Comparison of ENCODE assay signal across 11 cellular contexts in the genomic region with DNA sequence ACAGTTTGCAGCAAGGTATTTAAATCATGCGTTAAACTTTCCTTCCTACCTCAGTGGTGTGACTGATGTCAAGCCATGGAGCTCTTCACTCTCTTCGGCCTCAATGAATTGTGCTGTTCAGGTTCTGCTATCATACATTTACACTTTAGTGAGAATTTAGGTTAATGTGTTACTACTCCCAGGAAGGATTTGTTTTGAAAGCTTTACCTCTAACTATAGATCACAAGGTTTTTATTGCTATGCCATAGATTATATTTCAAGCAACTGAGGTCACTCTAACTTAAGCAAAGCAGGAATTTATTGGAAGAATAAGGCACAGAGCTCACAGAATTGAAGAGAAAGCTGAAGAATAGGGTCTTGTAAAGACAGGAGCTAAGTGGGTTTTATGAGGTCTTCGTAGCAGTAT. TPM values are rescaled to one million over a fixed set of nuclear protein-coding genes. Genes with fewer than 3 reads are reported as not detected.
DNase-seq lines count a peak whose midpoint lies in the region; ATAC-seq lines count a peak whose summit lies in the region.
"Had no signal": no experiment of that assay in that cellular context is flagged by ENCODE, and none has a peak within 500 bp of the region (broad histone marks: within the 10 kb centered on the region; RNA-seq: fewer than 3 reads in every experiment).

No MANE protein-coding gene starts in this region.

- no peaks in the 10 kb centered on the region for H3K9me3 ChIP-seq in mucosa of stomach (ENCODE audit: control insufficient read depth, low read length)

- peak overlapping the region; percentile 45 for H3K9ac ChIP-seq in mucosa of stomach (ENCODE audit: low read length)

- intact Hi-C loops in posterior cingulate gyrus (cut with DNase I), result no loop called here

- ATAC-seq in GM18519 (IDR thresholded peaks at IDR 0.05; ENCODE audit: low FRiP score, unreplicated experiment) (peak; percentile 17), GM21825 (IDR thresholded peaks at IDR 0.05; ENCODE audit: unreplicated experiment) (peak; percentile 36), HG02870 (IDR thresholded peaks at IDR 0.05; ENCODE audit: unreplicated experiment) (no peak)

- DNase-seq in HT-29 (ENCODE audit: low spot score) (peak; percentile 16), NCI-H2171 treated with DMSO at 0.1 percent for 48 hours (lab: John Stamatoyannopoulos, UW) (no peak), posterior cingulate gyrus (no peak)
- DNase-seq in activated T-cell treated with anti-CD3 and anti-CD28 coated beads, Interleukin-2, amount 50 U/mL, for 1 hour, result no peak
- DNase-seq: activated gamma-delta T cell treated with Interleukin-2 at 50 U/mL for 16 hours, DMS 273 treated with DMSO at 0.1 percent for 48 hours, dorsolateral prefrontal cortex had no signal

- no peaks in the 10 kb centered on the region for H3K36me3 ChIP-seq in mucosa of stomach (ENCODE audit: control insufficient read depth, insufficient read depth, low read length)

- peaks cover 36% of the 10 kb centered on the region for H3K4me1 ChIP-seq in mucosa of stomach (ENCODE audit: control insufficient read depth, insufficient read depth, low read length)

- no peaks in the 10 kb centered on the region for H3K27me3 ChIP-seq in mucosa of stomach (ENCODE audit: control insufficient read depth, insufficient read depth, low read length)
- H3K27me3 ChIP-seq: dorsolateral prefrontal cortex had no signal

- peak overlapping the region; percentile 32 for H3K4me3 ChIP-seq in mucosa of stomach (ENCODE audit: low read length)
- H3K4me3 ChIP-seq: dorsolateral prefrontal cortex had no signal

RNA-seq across cellular contexts. Expression of a gene that starts 11.0 kb away (rescaled TPM):
- total RNA-seq in HT-29 (2014; rRNA removed; shearing (Covaris generic)), result 63.0 and 73.6 TPM in 2 replicates
